8 cellular contexts compared by ENCODE assay signal in genomic region chr20:56373942-56374341, GRCh38. TPM values are rescaled to one million over a fixed set of nuclear protein-coding genes. Genes with fewer than 3 reads are reported as not detected.
DNase-seq lines count a peak whose midpoint lies in the region; ATAC-seq and TF ChIP-seq lines count a peak whose summit lies in the region.

No MANE protein-coding gene starts in this region.

- H3K27ac Mint-ChIP-seq in activated naive CD4-positive, alpha-beta T cell treated with anti-CD3 and anti-CD28 coated beads, Interleukin-2, amount 50 U/mL, for 72 hours = no peak overlapping the region
- H3K27ac Mint-ChIP-seq in activated naive CD4-positive, alpha-beta T cell treated with anti-CD3 and anti-CD28 coated beads, Interleukin-2, amount 10 ng/mL, durations not matched to agents 7 days and 5 days = no peak overlapping the region

- DNase-seq in activated naive CD4-positive, alpha-beta T cell treated with anti-CD3 and anti-CD28 coated beads, Interleukin-2, amount 50 U/mL, for 72 hours (ENCODE audit: low spot score in 2 of 2) = no peak
- no peak for DNase-seq in activated naive CD4-positive, alpha-beta T cell treated with anti-CD3 and anti-CD28 coated beads, Interleukin-2, amount 10 ng/mL, durations not matched to agents 7 days and 5 days
- peak; percentile 99 for DNase-seq in MV-4-11 (lab: John Stamatoyannopoulos, UW)
- DNase-seq in epithelial cell of esophagus (ENCODE audit: low read depth) = peak; percentile 95
- peak in 1 of 2 donors; percentile 32 for DNase-seq in upper lobe of left lung
- DNase-seq in T1000 (lab: John Stamatoyannopoulos, UW) = no peak
- no peak for DNase-seq in esophagus squamous epithelium (lab: John Stamatoyannopoulos, UW)
- DNase-seq in GM20000 (ENCODE audit: low spot score) = no peak

- H3K9me3 ChIP-seq in upper lobe of left lung (no peaks in the 10 kb centered on the region), esophagus squamous epithelium (no peaks in the 10 kb centered on the region)

- TF ChIP-seq EP300 in upper lobe of left lung (IDR thresholded peaks at IDR 0.05) = no peak

- CTCF ChIA-PET in activated naive CD4-positive, alpha-beta T cell treated with anti-CD3 and anti-CD28 coated beads, Interleukin-2, amount 10 ng/mL, durations not matched to agents 7 days and 5 days (lab: Charles Lee) = no interaction called here

- H3K4me3 Mint-ChIP-seq in activated naive CD4-positive, alpha-beta T cell treated with anti-CD3 and anti-CD28 coated beads, Interleukin-2, amount 10 ng/mL, durations not matched to agents 7 days and 5 days = no peak overlapping the region

- H3K27ac ChIP-seq in upper lobe of left lung (no peak overlapping the region), esophagus squamous epithelium (no peak overlapping the region)

- intact Hi-C loops in esophagus squamous epithelium (cut with DNase I) = no loop called here

- TF ChIP-seq CTCF in epithelial cell of esophagus (IDR thresholded peaks at IDR 0.05; ENCODE audit: insufficient read depth, low read depth, low read length, missing control alignments) = no peak
- TF ChIP-seq CTCF in upper lobe of left lung (IDR thresholded peaks at IDR 0.05) = no peak
- peak in 1 of 6 experiments; percentile 5 for TF ChIP-seq CTCF in esophagus squamous epithelium (IDR thresholded peaks at IDR 0.05)
- no peak for TF ChIP-seq CTCF in GM20000 (IDR thresholded peaks at IDR 0.05; ENCODE audit: extremely low read depth, missing control alignments)

- peak; percentile 65 to 92 for ATAC-seq in activated naive CD4-positive, alpha-beta T cell treated with anti-CD3 and anti-CD28 coated beads, Interleukin-2, amount 50 U/mL, for 72 hours
- peak; percentile 55 to 63 for ATAC-seq in upper lobe of left lung (ENCODE audit: low FRiP score in 2 of 2)

- H3K9me3 Mint-ChIP-seq in activated naive CD4-positive, alpha-beta T cell treated with anti-CD3 and anti-CD28 coated beads, Interleukin-2, amount 50 U/mL, for 72 hours = no peaks in the 10 kb centered on the region
- H3K9me3 Mint-ChIP-seq in activated naive CD4-positive, alpha-beta T cell treated with anti-CD3 and anti-CD28 coated beads, Interleukin-2, amount 10 ng/mL, durations not matched to agents 7 days and 5 days = no peaks in the 10 kb centered on the region

- H3K4me1 ChIP-seq in upper lobe of left lung = no peaks in the 10 kb centered on the region
- H3K4me1 ChIP-seq in esophagus squamous epithelium = no peaks in the 10 kb centered on the region

- WGBS in upper lobe of left lung, 2 donors = 20 to 62% methylated on average over 1 of the region's 1 CpG
- WGBS in esophagus squamous epithelium, 2 donors = 25 to 50% methylated on average over 1 of the region's 1 CpG

- peaks cover 32 to 51% of the 10 kb centered on the region in 2 donors for H3K36me3 Mint-ChIP-seq in activated naive CD4-positive, alpha-beta T cell treated with anti-CD3 and anti-CD28 coated beads, Interleukin-2, amount 50 U/mL, for 72 hours
- peaks cover 72% of the 10 kb centered on the region for H3K36me3 Mint-ChIP-seq in activated naive CD4-positive, alpha-beta T cell treated with anti-CD3 and anti-CD28 coated beads, Interleukin-2, amount 10 ng/mL, durations not matched to agents 7 days and 5 days

- H3K4me3 ChIP-seq in epithelial cell of esophagus (ENCODE audit: low read length) (no peak overlapping the region), upper lobe of left lung (no peak overlapping the region), esophagus squamous epithelium (no peak overlapping the region)

- peaks cover 16% of the 10 kb centered on the region for H3K4me1 Mint-ChIP-seq in activated naive CD4-positive, alpha-beta T cell treated with anti-CD3 and anti-CD28 coated beads, Interleukin-2, amount 10 ng/mL, durations not matched to agents 7 days and 5 days

- H3K27me3 Mint-ChIP-seq in activated naive CD4-positive, alpha-beta T cell treated with anti-CD3 and anti-CD28 coated beads, Interleukin-2, amount 10 ng/mL, durations not matched to agents 7 days and 5 days = no peaks in the 10 kb centered on the region

- H3K36me3 ChIP-seq in upper lobe of left lung (peaks cover 0 to 9% (median 2%) of the 10 kb centered on the region in 4 donors), esophagus squamous epithelium (peaks cover 0 to 58% (median 0%) of the 10 kb centered on the region in 3 donors)

- TF ChIP-seq POLR2A in upper lobe of left lung (IDR thresholded peaks at IDR 0.05) = no peak
- TF ChIP-seq POLR2A in esophagus squamous epithelium (IDR thresholded peaks at IDR 0.05) = no peak

- no peaks in the 10 kb centered on the region for H3K27me3 ChIP-seq in upper lobe of left lung
- H3K27me3 ChIP-seq in esophagus squamous epithelium = no peaks in the 10 kb centered on the region

RNA-seq across cellular contexts. Expression of gene FAM210B, which starts 15.2 kb away (rescaled TPM):
- total RNA-seq in activated naive CD4-positive, alpha-beta T cell treated with anti-CD3 and anti-CD28 coated beads, Interleukin-2, amount 50 U/mL, for 72 hours = 1 to 10 TPM; 5.8 to 6.3 TPM
- total RNA-seq in upper lobe of left lung = 10 to 100 TPM; 15.0 to 41.2 (median 31.6) TPM
- total RNA-seq in esophagus squamous epithelium = 10 to 100 TPM; 14.0 to 46.2 (median 29.1) TPM

RNA-seq across cellular contexts. Expression of gene AURKA, which starts 18.1 kb away (rescaled TPM):
- 100 to 1,000 TPM in 1 of 2 donors, 10 to 100 TPM in 1; 93.0 to 130 TPM for total RNA-seq in activated naive CD4-positive, alpha-beta T cell treated with anti-CD3 and anti-CD28 coated beads, Interleukin-2, amount 50 U/mL, for 72 hours
- total RNA-seq in upper lobe of left lung (1 to 10 TPM in 4 of 6 donors, under 1 TPM in 1, not detected in 1; 0.44 to 3.9 (median 3.3) TPM), esophagus squamous epithelium (10 to 100 TPM in 2 of 4 donors, 1 to 10 TPM in 2; 2.9 to 25.8 (median 12.3) TPM)

RNA-seq across cellular contexts. Expression of gene CSTF1, which starts 18.5 kb away (rescaled TPM):
- 10 to 100 TPM; 68.5 to 88.7 TPM for total RNA-seq in activated naive CD4-positive, alpha-beta T cell treated with anti-CD3 and anti-CD28 coated beads, Interleukin-2, amount 50 U/mL, for 72 hours
- 10 to 100 TPM in 5 of 6 donors, 1 to 10 TPM in 1; 3.3 to 30.5 (median 22.5) TPM for total RNA-seq in upper lobe of left lung
- 10 to 100 TPM; 13.2 to 33.5 (median 24.1) TPM for total RNA-seq in esophagus squamous epithelium

RNA-seq across cellular contexts. Expression of gene CASS4, which starts 38.1 kb away (rescaled TPM):
- 1 to 10 TPM; 5.1 to 6.5 TPM for total RNA-seq in activated naive CD4-positive, alpha-beta T cell treated with anti-CD3 and anti-CD28 coated beads, Interleukin-2, amount 50 U/mL, for 72 hours
- total RNA-seq in upper lobe of left lung (10 to 100 TPM; 13.4 to 31.4 (median 19.5) TPM), esophagus squamous epithelium (1 to 10 TPM in 1 of 4 donors, under 1 TPM in 3; 0.22 to 1.3 (median 0.63) TPM)

Comparison
In these comparisons a context has a peak if more than half of its experiments do, and no peak if none do; other contexts are left out.
1. DNase-seq: peak in MV-4-11 (single experiment) and epithelial cell of esophagus (single experiment); none in activated naive CD4-positive, alpha-beta T cell treated with anti-CD3 and anti-CD28 coated beads, Interleukin-2, amount 50 U/mL, for 72 hours (0 of 2), activated naive CD4-positive, alpha-beta T cell treated with anti-CD3 and anti-CD28 coated beads, Interleukin-2, amount 10 ng/mL, durations not matched to agents 7 days and 5 days (single experiment), T1000 (single experiment), esophagus squamous epithelium (single experiment) and GM20000 (single experiment).